Comparison of ENCODE assay signal across 23 cellular contexts in the genomic region with DNA sequence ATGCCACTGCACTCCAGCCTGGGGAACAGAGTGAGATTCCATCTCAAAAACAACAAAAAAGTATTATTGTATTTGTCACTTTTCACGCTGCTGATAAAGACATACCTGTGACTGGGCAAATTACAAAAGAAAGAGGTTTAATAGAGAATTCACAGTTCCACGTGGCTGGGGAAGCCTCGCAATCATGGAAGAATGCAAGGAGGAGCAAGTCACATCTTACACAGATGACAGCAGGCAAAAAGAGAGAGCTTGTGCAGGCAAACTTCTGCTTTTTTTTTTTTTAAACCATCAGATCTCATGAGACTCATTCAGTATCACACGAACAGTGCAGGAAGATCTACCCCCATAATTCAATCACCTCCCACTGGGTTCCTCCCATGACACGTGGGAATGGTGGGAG. TPM values are rescaled to one million over a fixed set of nuclear protein-coding genes. Genes with fewer than 3 reads are reported as not detected.
"Had no signal": no experiment of that assay in that cellular context is flagged by ENCODE, and none has a peak within 500 bp of the region (broad histone marks: within the 10 kb centered on the region; RNA-seq: fewer than 3 reads in every experiment).

No MANE protein-coding gene starts in this region.

- H3K27ac Mint-ChIP-seq: endodermal cell, nephron progenitor cell, type B pancreatic cell had no signal

- H2AFZ ChIP-seq: hepatocyte, parathyroid adenoma had no signal

- H3K4me3 ChIP-seq: colonic mucosa, gastrocnemius medialis, hepatocyte, psoas muscle, sigmoid colon, stomach, uterus had no signal

- H3K4me3 Mint-ChIP-seq: endodermal cell; naive thymus-derived CD4-positive, alpha-beta T cell; nephron progenitor cell; type B pancreatic cell had no signal

- H3K4me2 ChIP-seq: hepatocyte had no signal

- ATAC-seq: gastrocnemius medialis; left cardiac atrium; naive thymus-derived CD4-positive, alpha-beta T cell; psoas muscle had no signal

- H3K79me2 ChIP-seq: hepatocyte, parathyroid adenoma had no signal

- H3K4me1 Mint-ChIP-seq: naive thymus-derived CD4-positive, alpha-beta T cell had no signal

- H3K36me3 Mint-ChIP-seq: naive thymus-derived CD4-positive, alpha-beta T cell had no signal

- DNase-seq: colonic mucosa; effector CD4-positive, alpha-beta T cell; endodermal cell; erythroblast; gastrocnemius medialis; kidney; left cardiac atrium; mesendoderm; naive thymus-derived CD4-positive, alpha-beta T cell; nephron progenitor cell; psoas muscle; retina; sigmoid colon; small intestine; stimulated activated CD4-positive, alpha-beta T cell treated with anti-CD3 and anti-CD28 coated beads, Interleukin-12 subunit alpha, Interleukin-12 subunit beta, amount 100 ng/mL, for 4 hours; stimulated activated naive CD4-positive, alpha-beta T cell; stomach; substantia nigra; uterus had no signal

- FAIRE-seq: endothelial cell of umbilical vein, kidney, small intestine had no signal

- H3K9me3 ChIP-seq: colonic mucosa, gastrocnemius medialis, psoas muscle, sigmoid colon, stomach, uterus had no signal

- H3K4me1 ChIP-seq: colonic mucosa had no signal

- H3K27ac ChIP-seq: colonic mucosa, hepatocyte, parathyroid adenoma, psoas muscle, sigmoid colon, stomach had no signal

- H3K27me3 ChIP-seq: colonic mucosa, gastrocnemius medialis, hepatocyte, sigmoid colon, stomach, uterus had no signal

- H3K9ac ChIP-seq: parathyroid adenoma had no signal

- H3K36me3 ChIP-seq: colonic mucosa, gastrocnemius medialis, sigmoid colon, stomach, uterus had no signal

RNA-seq across cellular contexts. Expression of a gene that starts 41.5 kb away (rescaled TPM):
- polyA plus RNA-seq: naive thymus-derived CD4-positive, alpha-beta T cell had no signal
